In genomic region chr16:88686439-88687253, GRCh38 we compare ENCODE assay signal across 8 cellular contexts. TPM values are rescaled to one million over a fixed set of nuclear protein-coding genes. Genes with fewer than 3 reads are reported as not detected.
DNase-seq lines count a peak whose midpoint lies in the region; ATAC-seq and TF ChIP-seq lines count a peak whose summit lies in the region.

Gene SNAI3 (minus strand): TSS chr16:88686507. CDS start chr16:88686406, 101 bp downstream.

- H3K9me2 ChIP-seq in GM23248 (ENCODE audit: insufficient read depth), result no peaks in the 10 kb centered on the region

- peak within 1 kb of the TSS; percentile 49 for H3K4me2 ChIP-seq in GM23248 (ENCODE audit: unreplicated experiment)

- peak; percentile 88 to 89 for ATAC-seq in right cardiac atrium

- no peaks in the 10 kb centered on the region for H3F3A ChIP-seq in GM23248 (ENCODE audit: insufficient read depth)

- no peaks in the 10 kb centered on the region for H3K9me3 ChIP-seq in GM23248 (ENCODE audit: low read depth)
- H3K9me3 ChIP-seq in right cardiac atrium (ENCODE audit: control insufficient read depth, low read length), result no peaks in the 10 kb centered on the region

- H3K36me3 ChIP-seq in GM23248 (ENCODE audit: low read depth), result no peaks in the 10 kb centered on the region

- H3K27ac ChIP-seq in GM23248, result no peak within 1 kb of the TSS
- H3K27ac ChIP-seq in right cardiac atrium (ENCODE audit: low read length), result no peak within 1 kb of the TSS

- peak within 1 kb of the TSS; percentile 42 for H2AFZ ChIP-seq in GM23248

- peak; percentile 82 for DNase-seq in Daoy (ENCODE audit: low read depth)
- DNase-seq in GM23248, result peak; percentile 58
- no peak for DNase-seq in LNCaP clone FGC (ENCODE audit: low read depth)
- DNase-seq in SKM-1 treated with dmso at 0.1 percent for 144 hours (lab: John Stamatoyannopoulos, UW; ENCODE audit: unreplicated experiment), result peak; percentile 69
- peak; percentile 66 for DNase-seq in activated naive CD8-positive, alpha-beta T cell treated with anti-CD3 and anti-CD28 coated beads, Interleukin-2, amount 50 U/mL, for 16 hours (ENCODE audit: low read depth, low spot score)
- DNase-seq in right cardiac atrium, result peak; percentile 79 to 92 (median 92)
- peak; percentile 78 for DNase-seq in retina
- no peak for DNase-seq in NCI-H1048 (lab: John Stamatoyannopoulos, UW)

- no peak for TF ChIP-seq CTCF in LNCaP clone FGC (IDR thresholded peaks at IDR 0.05; ENCODE audit: control insufficient read depth, extremely low read depth, insufficient read depth)

- H3K27me3 ChIP-seq in GM23248 (replicated peaks; ENCODE audit: insufficient read depth) (peaks cover 18% of the 10 kb centered on the region), right cardiac atrium (ENCODE audit: control insufficient read depth, insufficient read depth) (no peaks in the 10 kb centered on the region)

- intact Hi-C loops in right cardiac atrium (cut with DNase I), result no loop called here

- in situ Hi-C loops in GM23248 (cut with MboI), result no loop called here

- H3K9ac ChIP-seq in GM23248, result no peak within 1 kb of the TSS

- no peaks in the 10 kb centered on the region for H3K79me2 ChIP-seq in GM23248 (ENCODE audit: insufficient read depth)

- H3K4me3 ChIP-seq in GM23248 (peak within 1 kb of the TSS; percentile 59), LNCaP clone FGC (ENCODE audit: low read depth, low read length) (peak within 1 kb of the TSS; percentile 62), right cardiac atrium (ENCODE audit: low read length) (peak within 1 kb of the TSS; percentile 71)

- H4K20me1 ChIP-seq in GM23248 (ENCODE audit: insufficient read depth), result no peaks in the 10 kb centered on the region

- no peaks in the 10 kb centered on the region for H3K4me1 ChIP-seq in GM23248 (ENCODE audit: insufficient read depth)
- H3K4me1 ChIP-seq in right cardiac atrium (ENCODE audit: control insufficient read depth, insufficient read depth, low read length), result peaks cover 4% of the 10 kb centered on the region

- WGBS in GM23248 (ENCODE audit: low coverage in 1 of 2, low lambda C conversion rate in 2 of 2, missing lambda C conversion rate in 2 of 2), 2 experiments, result 10 to 14% methylated on average over 29 to 40 of the region's 65 CpGs
- WGBS in right cardiac atrium, result 5% methylated on average over 65 of the region's 65 CpGs

RNA-seq across cellular contexts. Expression of gene SNAI3, which starts in this region (rescaled TPM):
- not detected in 2 replicates for total RNA-seq in Daoy (2014; rRNA removed; shearing (Covaris generic))
- not detected in 2 replicates for total RNA-seq in GM23248 (2014; rRNA removed; shearing (Covaris generic))
- 0.35 and 0.71 TPM in 2 replicates for polyA plus RNA-seq in GM23248 (2016; fragmentation: Nextera tagmentation; extraction: Ambion mirVana)
- total RNA-seq in right cardiac atrium, result 1 to 10 TPM in 3 of 4 donors, under 1 TPM in 1; 0.39 to 2.8 (median 1.6) TPM
- polyA plus RNA-seq in right cardiac atrium, result 2.7 TPM

Comparison
In these comparisons a context has a peak if more than half of its experiments do, and no peak if none do; other contexts are left out.
1. Peak in DNase-seq in Daoy; RNA of the gene not detected or under 1 TPM.
2. Peak in DNase-seq, H3K4me3 ChIP-seq and H3K4me2 ChIP-seq in GM23248; RNA of the gene not detected or under 1 TPM.
3. DNase-seq: peak in SKM-1 treated with dmso at 0.1 percent for 144 hours (single experiment), activated naive CD8-positive, alpha-beta T cell treated with anti-CD3 and anti-CD28 coated beads, Interleukin-2, amount 50 U/mL, for 16 hours (single experiment), right cardiac atrium (3 of 3) and retina (single experiment); none in LNCaP clone FGC (single experiment) and NCI-H1048 (single experiment).
4. Peak in every context shown above with its lines, with median percentiles within 50 percentile points of each other: H3K4me3 ChIP-seq.